ENCODE assay signal across 16 cellular contexts in genomic region chr1:206439205-206439604, GRCh38.
"Had no signal": no experiment of that assay in that cellular context is flagged by ENCODE, and none has a peak within 500 bp of the region (broad histone marks: within the 10 kb centered on the region; RNA-seq: fewer than 3 reads in every experiment).

No MANE protein-coding gene starts in this region.

- ATAC-seq: esophagus mucosa; heart left ventricle; left colon; stimulated activated memory B cell treated with anti-CD40 and anti-IgM and Interleukin-4, amounts not matched to agents 10 μg/mL and 1 μg/mL and 100 μg/mL, for 72 hours; stimulated activated naive CD8-positive, alpha-beta T cell treated with anti-CD3 and anti-CD28 coated beads, Interleukin-15, amount 100 ng/mL, for 72 hours had no signal

- DNase-seq: cortex of kidney; dorsolateral prefrontal cortex; effector CD8-positive, alpha-beta T cell; heart left ventricle; hippocampal formation; left colon; mesendoderm; naive B cell; spleen; stimulated activated CD4-positive, alpha-beta T cell treated with anti-CD3 and anti-CD28 coated beads, Interleukin-15, amount 100 ng/mL, for 24 hours; stimulated activated CD4-positive, alpha-beta T cell treated with anti-CD3 and anti-CD28 coated beads, Interleukin-1b, Interleukin-23, amount 100 ng/mL, for 48 hours; stimulated activated CD4-positive, alpha-beta T cell treated with anti-CD3 and anti-CD28 coated beads, Interleukin-4, amount 100 ng/mL, for 24 hours; stimulated activated naive CD8-positive, alpha-beta T cell treated with anti-CD3 and anti-CD28 coated beads, Interleukin-15, amount 100 ng/mL, for 72 hours; testis had no signal
